In the genomic region with DNA sequence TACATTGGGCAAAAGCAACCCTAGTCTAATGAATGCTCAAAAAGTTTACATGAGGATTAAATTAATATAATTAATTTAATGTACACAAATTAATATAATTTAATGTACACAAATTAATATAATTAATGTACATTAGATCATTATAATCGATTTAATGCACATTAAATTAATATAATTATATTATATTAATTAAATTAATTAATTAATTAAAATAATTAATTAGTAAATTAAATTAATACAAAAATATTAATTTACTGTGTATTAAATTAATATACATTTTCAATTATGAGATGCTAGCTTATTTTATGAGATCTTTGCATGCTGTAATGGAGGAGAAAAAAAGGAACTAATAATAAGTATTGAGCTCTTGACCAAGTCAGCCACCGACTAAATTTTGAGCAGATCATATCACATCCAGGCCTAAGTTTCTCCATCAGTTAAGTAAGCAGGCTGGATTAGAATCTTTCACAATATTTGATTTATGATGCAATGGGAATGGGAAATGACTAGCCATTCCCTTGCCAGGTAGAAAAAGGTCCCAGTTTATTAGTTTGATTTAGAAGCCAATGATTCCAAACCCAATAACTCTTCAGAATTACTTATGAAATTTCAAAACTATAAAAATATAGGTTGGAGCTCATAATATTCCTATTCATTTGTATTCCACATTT, we compare ENCODE assay signal across 2 cellular contexts.
TF ChIP-seq lines count a peak whose summit lies in the region.

No MANE protein-coding gene starts in this region.

TF ChIP-seq in SK-N-SH, 30 proteins besides CTCF, POLR2A, EP300 and RAD21 (continued from another document):
- TF ChIP-seq TAF1 (IDR thresholded peaks at IDR 0.05; ENCODE audit: borderline replicate concordance, low read depth, low read length) = no peak
- no peak for TF ChIP-seq SIN3A (IDR thresholded peaks at IDR 0.05; ENCODE audit: borderline replicate concordance, low read depth, low read length)
- no peak for TF ChIP-seq FOSL2 (IDR thresholded peaks at IDR 0.05; ENCODE audit: borderline replicate concordance, low read depth)
- TF ChIP-seq RXRA (IDR thresholded peaks at IDR 0.05; ENCODE audit: borderline replicate concordance, low read depth) = no peak
- TF ChIP-seq, protein P1, sequence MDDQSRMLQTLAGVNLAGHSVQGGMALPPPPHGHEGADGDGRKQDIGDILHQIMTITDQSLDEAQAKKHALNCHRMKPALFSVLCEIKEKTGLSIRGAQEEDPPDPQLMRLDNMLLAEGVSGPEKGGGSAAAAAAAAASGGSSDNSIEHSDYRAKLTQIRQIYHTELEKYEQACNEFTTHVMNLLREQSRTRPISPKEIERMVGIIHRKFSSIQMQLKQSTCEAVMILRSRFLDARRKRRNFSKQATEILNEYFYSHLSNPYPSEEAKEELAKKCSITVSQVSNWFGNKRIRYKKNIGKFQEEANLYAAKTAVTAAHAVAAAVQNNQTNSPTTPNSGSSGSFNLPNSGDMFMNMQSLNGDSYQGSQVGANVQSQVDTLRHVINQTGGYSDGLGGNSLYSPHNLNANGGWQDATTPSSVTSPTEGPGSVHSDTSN (IDR thresholded peaks at IDR 0.05) = no peak
- no peak for TF ChIP-seq NRF1 (IDR thresholded peaks at IDR 0.05; ENCODE audit: low read depth, low read length)
- TF ChIP-seq GATA2 (CRISPR knock-in tag; IDR thresholded peaks at IDR 0.05) = no peak

TF ChIP-seq in WTC11, 78 proteins besides CTCF, POLR2A, EP300 and RAD21 (continued from another document):
- TF ChIP-seq, protein P2, sequence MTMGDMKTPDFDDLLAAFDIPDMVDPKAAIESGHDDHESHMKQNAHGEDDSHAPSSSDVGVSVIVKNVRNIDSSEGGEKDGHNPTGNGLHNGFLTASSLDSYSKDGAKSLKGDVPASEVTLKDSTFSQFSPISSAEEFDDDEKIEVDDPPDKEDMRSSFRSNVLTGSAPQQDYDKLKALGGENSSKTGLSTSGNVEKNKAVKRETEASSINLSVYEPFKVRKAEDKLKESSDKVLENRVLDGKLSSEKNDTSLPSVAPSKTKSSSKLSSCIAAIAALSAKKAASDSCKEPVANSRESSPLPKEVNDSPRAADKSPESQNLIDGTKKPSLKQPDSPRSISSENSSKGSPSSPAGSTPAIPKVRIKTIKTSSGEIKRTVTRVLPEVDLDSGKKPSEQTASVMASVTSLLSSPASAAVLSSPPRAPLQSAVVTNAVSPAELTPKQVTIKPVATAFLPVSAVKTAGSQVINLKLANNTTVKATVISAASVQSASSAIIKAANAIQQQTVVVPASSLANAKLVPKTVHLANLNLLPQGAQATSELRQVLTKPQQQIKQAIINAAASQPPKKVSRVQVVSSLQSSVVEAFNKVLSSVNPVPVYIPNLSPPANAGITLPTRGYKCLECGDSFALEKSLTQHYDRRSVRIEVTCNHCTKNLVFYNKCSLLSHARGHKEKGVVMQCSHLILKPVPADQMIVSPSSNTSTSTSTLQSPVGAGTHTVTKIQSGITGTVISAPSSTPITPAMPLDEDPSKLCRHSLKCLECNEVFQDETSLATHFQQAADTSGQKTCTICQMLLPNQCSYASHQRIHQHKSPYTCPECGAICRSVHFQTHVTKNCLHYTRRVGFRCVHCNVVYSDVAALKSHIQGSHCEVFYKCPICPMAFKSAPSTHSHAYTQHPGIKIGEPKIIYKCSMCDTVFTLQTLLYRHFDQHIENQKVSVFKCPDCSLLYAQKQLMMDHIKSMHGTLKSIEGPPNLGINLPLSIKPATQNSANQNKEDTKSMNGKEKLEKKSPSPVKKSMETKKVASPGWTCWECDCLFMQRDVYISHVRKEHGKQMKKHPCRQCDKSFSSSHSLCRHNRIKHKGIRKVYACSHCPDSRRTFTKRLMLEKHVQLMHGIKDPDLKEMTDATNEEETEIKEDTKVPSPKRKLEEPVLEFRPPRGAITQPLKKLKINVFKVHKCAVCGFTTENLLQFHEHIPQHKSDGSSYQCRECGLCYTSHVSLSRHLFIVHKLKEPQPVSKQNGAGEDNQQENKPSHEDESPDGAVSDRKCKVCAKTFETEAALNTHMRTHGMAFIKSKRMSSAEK (CRISPR knock-in tag; IDR thresholded peaks at IDR 0.05; ENCODE audit: borderline replicate concordance) = no peak
- TF ChIP-seq HMGA2 (CRISPR knock-in tag; IDR thresholded peaks at IDR 0.05) = peak; percentile 99
TF ChIP-seq in WTC11: peak in this region for 1.
